10 cellular contexts compared by ENCODE assay signal in genomic region chr5:172886396-172886932, GRCh38. TPM values are rescaled to one million over a fixed set of nuclear protein-coding genes. Genes with fewer than 3 reads are reported as not detected.
DNase-seq lines count a peak whose midpoint lies in the region; ATAC-seq and TF ChIP-seq lines count a peak whose summit lies in the region.
"Had no signal": no experiment of that assay in that cellular context is flagged by ENCODE, and none has a peak within 500 bp of the region (broad histone marks: within the 10 kb centered on the region; RNA-seq: fewer than 3 reads in every experiment).

No MANE protein-coding gene starts in this region.

- H3K9me3 ChIP-seq in transverse colon = no peaks in the 10 kb centered on the region
- H3K9me3 ChIP-seq: colonic mucosa had no signal

- intact Hi-C loops in transverse colon (cut with DNase I; ENCODE audit: low total_unique reads) = no loop called here

- H3K4me1 ChIP-seq in transverse colon = peaks cover 5 to 31% (median 6%) of the 10 kb centered on the region in 4 donors
- H3K4me1 ChIP-seq: colonic mucosa had no signal

- CTCF ChIA-PET in RWPE1 (lab: Yijun Ruan, JAX) = interaction anchor here (0.5 to 1.9 kb wide), 4 partner anchors 26 to 226 kb away, joined by 3 to 7 read pairs (median 4); partner anchors contain the start of gene DUSP1

- ATAC-seq in naive B cell (ENCODE audit: low read depth in 2 of 2) = no peak
- no peak for ATAC-seq in HG02973 (IDR thresholded peaks at IDR 0.05; ENCODE audit: unreplicated experiment)

- POLR2A ChIA-PET in RWPE1 (lab: Yijun Ruan, JAX; ENCODE audit: low non-redundant PET) = no interaction called here

- peak overlapping the region; percentile 79 for H3K27ac ChIP-seq in RWPE1
- H3K27ac ChIP-seq in transverse colon = peak overlapping the region; percentile 73 to 94 (median 84)
- H3K27ac ChIP-seq: colonic mucosa had no signal

- no peaks in the 10 kb centered on the region for H3K9me3 Mint-ChIP-seq in endothelial cell (ENCODE audit: unreplicated experiment)
- H3K9me3 Mint-ChIP-seq in naive B cell = no peaks in the 10 kb centered on the region

- H3K4me3 Mint-ChIP-seq in endothelial cell (ENCODE audit: unreplicated experiment) = no peak overlapping the region
- H3K4me3 Mint-ChIP-seq in naive B cell = no peak overlapping the region

- H3K27me3 Mint-ChIP-seq in endothelial cell (ENCODE audit: unreplicated experiment) = peaks cover 7% of the 10 kb centered on the region
- H3K27me3 Mint-ChIP-seq in naive B cell = no peaks in the 10 kb centered on the region

- DNase-seq in RWPE1 (ENCODE audit: low spot score) (no peak), endothelial cell (ENCODE audit: low spot score) (no peak), naive B cell (no peak), transverse colon (no peak), cerebellar cortex (ENCODE audit: low spot score) (no peak)
- no peak for DNase-seq in activated CD4-positive, alpha-beta T cell treated with anti-CD3 and anti-CD28 coated beads for 48 hours
- DNase-seq: colonic mucosa; stimulated activated CD4-positive, alpha-beta T cell treated with anti-CD3 and anti-CD28 coated beads, Interleukin-2, amount 100 ng/mL, for 24 hours; stimulated activated naive CD4-positive, alpha-beta T cell had no signal

- TF ChIP-seq CTCF in RWPE1 (conservative IDR thresholded peaks at IDR 0.05; ENCODE audit: low read depth) (no peak), endothelial cell (IDR thresholded peaks at IDR 0.05; ENCODE audit: unreplicated experiment) (no peak), transverse colon (IDR thresholded peaks at IDR 0.05) (no peak)

- H3K27ac Mint-ChIP-seq in endothelial cell (ENCODE audit: unreplicated experiment) (peak overlapping the region; percentile 75), naive B cell (peak overlapping the region; percentile 57 to 89 (median 75))

- peaks cover 25% of the 10 kb centered on the region for H3K36me3 Mint-ChIP-seq in endothelial cell (ENCODE audit: low read depth, unreplicated experiment)
- peaks cover 10 to 26% of the 10 kb centered on the region in 2 donors for H3K36me3 Mint-ChIP-seq in naive B cell

- no peaks in the 10 kb centered on the region for H3K27me3 ChIP-seq in transverse colon
- H3K27me3 ChIP-seq: colonic mucosa had no signal

- in situ Hi-C loops in transverse colon (cut with MboI; ENCODE audit: low pct_ligation_motif_present in 1 of 4, low pct_unique_long_range_greater_than_20kb in 1 of 4, low sequenced_read_pairs in 3 of 4) = no loop called here

- no peak for TF ChIP-seq POLR2A in transverse colon (IDR thresholded peaks at IDR 0.05)

- TF ChIP-seq EP300 in transverse colon (IDR thresholded peaks at IDR 0.05; ENCODE audit: low read depth) = no peak

- H3K4me3 ChIP-seq in transverse colon = no peak overlapping the region
- H3K4me3 ChIP-seq: colonic mucosa had no signal

- H3K4me1 Mint-ChIP-seq in endothelial cell (ENCODE audit: unreplicated experiment) (peaks cover 25% of the 10 kb centered on the region), naive B cell (peaks cover 27 to 59% (median 33%) of the 10 kb centered on the region in 3 donors)

- WGBS in transverse colon (ENCODE audit: low coverage in 1 of 2), 2 donors = 83% methylated on average over 4 to 8 of the region's 8 CpGs

- peaks cover 0 to 14% (median 2%) of the 10 kb centered on the region in 4 donors for H3K36me3 ChIP-seq in transverse colon
- H3K36me3 ChIP-seq: colonic mucosa had no signal

RNA-seq across cellular contexts. Expression of gene ERGIC1, which starts 52.4 kb away (rescaled TPM):
- 67.1 TPM for total RNA-seq in endothelial cell (ENCODE audit: unreplicated experiment)
- polyA plus RNA-seq in naive B cell (ENCODE audit: low read depth in 6 of 6) = 10 to 100 TPM; 53.2 to 86.1 (median 64.4) TPM
- 100 to 1,000 TPM; 125 to 252 (median 184) TPM for total RNA-seq in transverse colon
